In the genomic region with DNA sequence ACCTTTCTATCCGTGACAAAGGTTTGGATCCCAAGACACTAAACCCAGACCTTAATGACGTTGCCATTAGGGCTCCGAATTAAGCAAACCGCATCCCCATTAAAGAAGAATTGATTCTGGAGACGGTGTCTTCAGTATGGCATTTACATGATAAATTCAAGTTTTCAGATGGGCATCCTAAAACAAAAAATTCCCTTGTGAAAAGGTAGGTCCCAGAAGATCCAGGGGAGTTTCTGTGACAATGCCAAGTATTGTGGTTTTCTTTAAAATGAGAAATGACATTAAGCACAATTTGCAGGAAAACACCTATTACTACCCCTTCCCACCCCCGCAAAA, we compare ENCODE assay signal across 1 cellular context.
TF ChIP-seq lines count a peak whose summit lies in the region.

No MANE protein-coding gene starts in this region.

TF ChIP-seq in SK-N-SH treated with all-trans-retinoic acid at 6 μM for 48 hours, 23 proteins besides CTCF, POLR2A, EP300 and RAD21 (continued from another document):
- TF ChIP-seq, protein P1, sequence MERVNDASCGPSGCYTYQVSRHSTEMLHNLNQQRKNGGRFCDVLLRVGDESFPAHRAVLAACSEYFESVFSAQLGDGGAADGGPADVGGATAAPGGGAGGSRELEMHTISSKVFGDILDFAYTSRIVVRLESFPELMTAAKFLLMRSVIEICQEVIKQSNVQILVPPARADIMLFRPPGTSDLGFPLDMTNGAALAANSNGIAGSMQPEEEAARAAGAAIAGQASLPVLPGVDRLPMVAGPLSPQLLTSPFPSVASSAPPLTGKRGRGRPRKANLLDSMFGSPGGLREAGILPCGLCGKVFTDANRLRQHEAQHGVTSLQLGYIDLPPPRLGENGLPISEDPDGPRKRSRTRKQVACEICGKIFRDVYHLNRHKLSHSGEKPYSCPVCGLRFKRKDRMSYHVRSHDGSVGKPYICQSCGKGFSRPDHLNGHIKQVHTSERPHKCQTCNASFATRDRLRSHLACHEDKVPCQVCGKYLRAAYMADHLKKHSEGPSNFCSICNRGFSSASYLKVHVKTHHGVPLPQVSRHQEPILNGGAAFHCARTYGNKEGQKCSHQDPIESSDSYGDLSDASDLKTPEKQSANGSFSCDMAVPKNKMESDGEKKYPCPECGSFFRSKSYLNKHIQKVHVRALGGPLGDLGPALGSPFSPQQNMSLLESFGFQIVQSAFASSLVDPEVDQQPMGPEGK (CRISPR knock-in tag; IDR thresholded peaks at IDR 0.05; ENCODE audit: borderline replicate concordance) = no peak
- TF ChIP-seq ZNF565 (CRISPR knock-in tag; conservative IDR thresholded peaks at IDR 0.05; ENCODE audit: low read depth) = no peak
TF ChIP-seq in SK-N-SH treated with all-trans-retinoic acid at 6 μM for 48 hours: peak in this region for 1.
